ENCODE assay signal across 1 cellular context in the genomic region with DNA sequence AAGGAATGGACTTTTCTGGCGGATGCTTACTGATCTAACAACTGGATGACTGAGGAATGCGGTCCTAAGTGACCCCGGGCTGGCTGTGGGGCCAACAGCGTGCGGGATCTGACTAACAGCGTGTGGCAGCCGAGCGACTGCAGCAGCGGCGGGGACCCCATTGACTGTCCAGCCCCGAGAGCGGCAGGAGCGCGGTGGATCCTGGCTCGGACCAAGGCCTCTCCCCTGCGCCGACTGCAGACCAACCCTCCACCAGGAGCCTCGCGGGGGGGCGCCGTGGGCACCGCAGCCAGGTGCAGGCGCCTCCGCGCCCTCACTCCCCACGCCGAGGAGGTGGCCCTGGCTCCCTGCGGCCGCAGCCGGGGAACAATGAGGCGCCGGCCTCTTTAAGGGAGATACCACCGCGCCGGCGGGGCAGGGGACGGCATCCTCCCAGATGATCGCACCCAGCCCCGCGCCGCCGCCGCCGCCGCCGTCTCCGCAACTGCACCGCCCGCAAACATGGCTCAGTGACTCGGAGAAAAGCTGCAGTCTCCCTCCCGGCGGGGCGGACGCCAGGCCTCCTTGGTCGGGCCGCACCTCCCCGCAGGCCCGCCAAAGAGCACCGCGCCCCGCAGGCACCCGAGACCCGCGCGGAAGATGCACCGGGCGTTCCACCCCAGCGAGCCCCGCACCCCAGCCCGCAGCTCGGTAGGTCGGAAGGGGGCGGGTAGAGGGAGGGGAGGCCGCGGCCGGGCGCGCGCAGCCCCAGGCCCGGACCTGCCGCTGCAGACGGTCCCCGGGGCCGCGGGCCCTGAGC.
TF ChIP-seq lines count a peak whose summit lies in the region.

No MANE protein-coding gene starts in this region.

TF ChIP-seq in HepG2, 621 proteins besides CTCF, POLR2A, EP300 and RAD21 (continued from another document and continues in another):
- TF ChIP-seq, protein P1, sequence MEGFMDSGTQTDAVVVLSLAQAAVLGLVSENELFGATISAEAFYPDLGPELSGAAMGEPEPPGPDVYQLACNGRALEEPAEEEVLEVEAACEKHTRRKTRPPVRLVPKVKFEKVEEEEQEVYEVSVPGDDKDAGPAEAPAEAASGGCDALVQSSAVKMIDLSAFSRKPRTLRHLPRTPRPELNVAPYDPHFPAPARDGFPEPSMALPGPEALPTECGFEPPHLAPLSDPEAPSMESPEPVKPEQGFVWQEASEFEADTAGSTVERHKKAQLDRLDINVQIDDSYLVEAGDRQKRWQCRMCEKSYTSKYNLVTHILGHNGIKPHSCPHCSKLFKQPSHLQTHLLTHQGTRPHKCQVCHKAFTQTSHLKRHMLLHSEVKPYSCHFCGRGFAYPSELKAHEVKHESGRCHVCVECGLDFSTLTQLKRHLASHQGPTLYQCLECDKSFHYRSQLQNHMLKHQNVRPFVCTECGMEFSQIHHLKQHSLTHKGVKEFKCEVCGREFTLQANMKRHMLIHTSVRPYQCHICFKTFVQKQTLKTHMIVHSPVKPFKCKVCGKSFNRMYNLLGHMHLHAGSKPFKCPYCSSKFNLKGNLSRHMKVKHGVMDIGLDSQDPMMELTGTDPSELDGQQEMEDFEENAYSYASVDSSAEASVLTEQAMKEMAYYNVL (CRISPR knock-in tag; IDR thresholded peaks at IDR 0.05; ENCODE audit: borderline replicate concordance) = peak; percentile 62; the same call in 1 of the 2 replicates
- no peak for TF ChIP-seq ADNP (CRISPR knock-in tag; IDR thresholded peaks at IDR 0.05)
- peak; percentile 68; the same call in 1 of the 2 replicates for TF ChIP-seq ZSCAN21 (CRISPR knock-in tag; IDR thresholded peaks at IDR 0.05; ENCODE audit: borderline replicate concordance)
- TF ChIP-seq DNMT1 (CRISPR knock-in tag; IDR thresholded peaks at IDR 0.05) = no peak
- TF ChIP-seq, protein P2, sequence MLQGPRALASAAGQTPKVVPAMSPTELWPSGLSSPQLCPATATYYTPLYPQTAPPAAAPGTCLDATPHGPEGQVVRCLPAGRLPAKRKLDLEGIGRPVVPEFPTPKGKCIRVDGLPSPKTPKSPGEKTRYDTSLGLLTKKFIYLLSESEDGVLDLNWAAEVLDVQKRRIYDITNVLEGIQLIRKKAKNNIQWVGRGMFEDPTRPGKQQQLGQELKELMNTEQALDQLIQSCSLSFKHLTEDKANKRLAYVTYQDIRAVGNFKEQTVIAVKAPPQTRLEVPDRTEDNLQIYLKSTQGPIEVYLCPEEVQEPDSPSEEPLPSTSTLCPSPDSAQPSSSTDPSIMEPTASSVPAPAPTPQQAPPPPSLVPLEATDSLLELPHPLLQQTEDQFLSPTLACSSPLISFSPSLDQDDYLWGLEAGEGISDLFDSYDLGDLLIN (CRISPR knock-in tag; IDR thresholded peaks at IDR 0.05; ENCODE audit: borderline replicate concordance) = no peak
- TF ChIP-seq, protein P3, sequence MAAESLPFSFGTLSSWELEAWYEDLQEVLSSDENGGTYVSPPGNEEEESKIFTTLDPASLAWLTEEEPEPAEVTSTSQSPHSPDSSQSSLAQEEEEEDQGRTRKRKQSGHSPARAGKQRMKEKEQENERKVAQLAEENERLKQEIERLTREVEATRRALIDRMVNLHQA (CRISPR knock-in tag; IDR thresholded peaks at IDR 0.05) = no peak
- TF ChIP-seq, protein P4, sequence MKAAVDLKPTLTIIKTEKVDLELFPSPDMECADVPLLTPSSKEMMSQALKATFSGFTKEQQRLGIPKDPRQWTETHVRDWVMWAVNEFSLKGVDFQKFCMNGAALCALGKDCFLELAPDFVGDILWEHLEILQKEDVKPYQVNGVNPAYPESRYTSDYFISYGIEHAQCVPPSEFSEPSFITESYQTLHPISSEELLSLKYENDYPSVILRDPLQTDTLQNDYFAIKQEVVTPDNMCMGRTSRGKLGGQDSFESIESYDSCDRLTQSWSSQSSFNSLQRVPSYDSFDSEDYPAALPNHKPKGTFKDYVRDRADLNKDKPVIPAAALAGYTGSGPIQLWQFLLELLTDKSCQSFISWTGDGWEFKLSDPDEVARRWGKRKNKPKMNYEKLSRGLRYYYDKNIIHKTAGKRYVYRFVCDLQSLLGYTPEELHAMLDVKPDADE (CRISPR knock-in tag; IDR thresholded peaks at IDR 0.05) = no peak
- no peak for TF ChIP-seq ZSCAN12 (CRISPR knock-in tag; IDR thresholded peaks at IDR 0.05)
- TF ChIP-seq, protein P5, sequence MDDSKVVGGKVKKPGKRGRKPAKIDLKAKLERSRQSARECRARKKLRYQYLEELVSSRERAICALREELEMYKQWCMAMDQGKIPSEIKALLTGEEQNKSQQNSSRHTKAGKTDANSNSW (CRISPR knock-in tag; IDR thresholded peaks at IDR 0.05; ENCODE audit: borderline replicate concordance) = no peak
- TF ChIP-seq, protein P6, sequence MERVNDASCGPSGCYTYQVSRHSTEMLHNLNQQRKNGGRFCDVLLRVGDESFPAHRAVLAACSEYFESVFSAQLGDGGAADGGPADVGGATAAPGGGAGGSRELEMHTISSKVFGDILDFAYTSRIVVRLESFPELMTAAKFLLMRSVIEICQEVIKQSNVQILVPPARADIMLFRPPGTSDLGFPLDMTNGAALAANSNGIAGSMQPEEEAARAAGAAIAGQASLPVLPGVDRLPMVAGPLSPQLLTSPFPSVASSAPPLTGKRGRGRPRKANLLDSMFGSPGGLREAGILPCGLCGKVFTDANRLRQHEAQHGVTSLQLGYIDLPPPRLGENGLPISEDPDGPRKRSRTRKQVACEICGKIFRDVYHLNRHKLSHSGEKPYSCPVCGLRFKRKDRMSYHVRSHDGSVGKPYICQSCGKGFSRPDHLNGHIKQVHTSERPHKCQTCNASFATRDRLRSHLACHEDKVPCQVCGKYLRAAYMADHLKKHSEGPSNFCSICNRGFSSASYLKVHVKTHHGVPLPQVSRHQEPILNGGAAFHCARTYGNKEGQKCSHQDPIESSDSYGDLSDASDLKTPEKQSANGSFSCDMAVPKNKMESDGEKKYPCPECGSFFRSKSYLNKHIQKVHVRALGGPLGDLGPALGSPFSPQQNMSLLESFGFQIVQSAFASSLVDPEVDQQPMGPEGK (CRISPR knock-in tag; IDR thresholded peaks at IDR 0.05) = peak; percentile 84
- TF ChIP-seq, protein P7, sequence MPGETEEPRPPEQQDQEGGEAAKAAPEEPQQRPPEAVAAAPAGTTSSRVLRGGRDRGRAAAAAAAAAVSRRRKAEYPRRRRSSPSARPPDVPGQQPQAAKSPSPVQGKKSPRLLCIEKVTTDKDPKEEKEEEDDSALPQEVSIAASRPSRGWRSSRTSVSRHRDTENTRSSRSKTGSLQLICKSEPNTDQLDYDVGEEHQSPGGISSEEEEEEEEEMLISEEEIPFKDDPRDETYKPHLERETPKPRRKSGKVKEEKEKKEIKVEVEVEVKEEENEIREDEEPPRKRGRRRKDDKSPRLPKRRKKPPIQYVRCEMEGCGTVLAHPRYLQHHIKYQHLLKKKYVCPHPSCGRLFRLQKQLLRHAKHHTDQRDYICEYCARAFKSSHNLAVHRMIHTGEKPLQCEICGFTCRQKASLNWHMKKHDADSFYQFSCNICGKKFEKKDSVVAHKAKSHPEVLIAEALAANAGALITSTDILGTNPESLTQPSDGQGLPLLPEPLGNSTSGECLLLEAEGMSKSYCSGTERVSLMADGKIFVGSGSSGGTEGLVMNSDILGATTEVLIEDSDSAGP (CRISPR knock-in tag; IDR thresholded peaks at IDR 0.05; ENCODE audit: borderline replicate concordance) = peak; percentile 99
- TF ChIP-seq, protein P8, sequence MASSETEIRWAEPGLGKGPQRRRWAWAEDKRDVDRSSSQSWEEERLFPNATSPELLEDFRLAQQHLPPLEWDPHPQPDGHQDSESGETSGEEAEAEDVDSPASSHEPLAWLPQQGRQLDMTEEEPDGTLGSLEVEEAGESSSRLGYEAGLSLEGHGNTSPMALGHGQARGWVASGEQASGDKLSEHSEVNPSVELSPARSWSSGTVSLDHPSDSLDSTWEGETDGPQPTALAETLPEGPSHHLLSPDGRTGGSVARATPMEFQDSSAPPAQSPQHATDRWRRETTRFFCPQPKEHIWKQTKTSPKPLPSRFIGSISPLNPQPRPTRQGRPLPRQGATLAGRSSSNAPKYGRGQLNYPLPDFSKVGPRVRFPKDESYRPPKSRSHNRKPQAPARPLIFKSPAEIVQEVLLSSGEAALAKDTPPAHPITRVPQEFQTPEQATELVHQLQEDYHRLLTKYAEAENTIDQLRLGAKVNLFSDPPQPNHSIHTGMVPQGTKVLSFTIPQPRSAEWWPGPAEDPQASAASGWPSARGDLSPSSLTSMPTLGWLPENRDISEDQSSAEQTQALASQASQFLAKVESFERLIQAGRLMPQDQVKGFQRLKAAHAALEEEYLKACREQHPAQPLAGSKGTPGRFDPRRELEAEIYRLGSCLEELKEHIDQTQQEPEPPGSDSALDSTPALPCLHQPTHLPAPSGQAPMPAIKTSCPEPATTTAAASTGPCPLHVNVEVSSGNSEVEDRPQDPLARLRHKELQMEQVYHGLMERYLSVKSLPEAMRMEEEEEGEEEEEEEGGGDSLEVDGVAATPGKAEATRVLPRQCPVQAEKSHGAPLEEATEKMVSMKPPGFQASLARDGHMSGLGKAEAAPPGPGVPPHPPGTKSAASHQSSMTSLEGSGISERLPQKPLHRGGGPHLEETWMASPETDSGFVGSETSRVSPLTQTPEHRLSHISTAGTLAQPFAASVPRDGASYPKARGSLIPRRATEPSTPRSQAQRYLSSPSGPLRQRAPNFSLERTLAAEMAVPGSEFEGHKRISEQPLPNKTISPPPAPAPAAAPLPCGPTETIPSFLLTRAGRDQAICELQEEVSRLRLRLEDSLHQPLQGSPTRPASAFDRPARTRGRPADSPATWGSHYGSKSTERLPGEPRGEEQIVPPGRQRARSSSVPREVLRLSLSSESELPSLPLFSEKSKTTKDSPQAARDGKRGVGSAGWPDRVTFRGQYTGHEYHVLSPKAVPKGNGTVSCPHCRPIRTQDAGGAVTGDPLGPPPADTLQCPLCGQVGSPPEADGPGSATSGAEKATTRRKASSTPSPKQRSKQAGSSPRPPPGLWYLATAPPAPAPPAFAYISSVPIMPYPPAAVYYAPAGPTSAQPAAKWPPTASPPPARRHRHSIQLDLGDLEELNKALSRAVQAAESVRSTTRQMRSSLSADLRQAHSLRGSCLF (CRISPR knock-in tag; IDR thresholded peaks at IDR 0.05; ENCODE audit: borderline replicate concordance) = no peak
- no peak for TF ChIP-seq ATF1 (CRISPR knock-in tag; IDR thresholded peaks at IDR 0.05)
- TF ChIP-seq SIN3A (IDR thresholded peaks at IDR 0.05; ENCODE audit: borderline replicate concordance, low read depth, low read length) = peak; percentile 54; the same call in 1 of the 2 replicates
- no peak for TF ChIP-seq ZNF720 (CRISPR knock-in tag; IDR thresholded peaks at IDR 0.05)
- no peak for TF ChIP-seq ZNF547 (CRISPR knock-in tag; IDR thresholded peaks at IDR 0.05)
- TF ChIP-seq PCBP2 (optimal IDR thresholded peaks at IDR 0.05; ENCODE audit: low read depth, low read length, poor library complexity, severe bottlenecking) = no peak
- TF ChIP-seq, protein P9, sequence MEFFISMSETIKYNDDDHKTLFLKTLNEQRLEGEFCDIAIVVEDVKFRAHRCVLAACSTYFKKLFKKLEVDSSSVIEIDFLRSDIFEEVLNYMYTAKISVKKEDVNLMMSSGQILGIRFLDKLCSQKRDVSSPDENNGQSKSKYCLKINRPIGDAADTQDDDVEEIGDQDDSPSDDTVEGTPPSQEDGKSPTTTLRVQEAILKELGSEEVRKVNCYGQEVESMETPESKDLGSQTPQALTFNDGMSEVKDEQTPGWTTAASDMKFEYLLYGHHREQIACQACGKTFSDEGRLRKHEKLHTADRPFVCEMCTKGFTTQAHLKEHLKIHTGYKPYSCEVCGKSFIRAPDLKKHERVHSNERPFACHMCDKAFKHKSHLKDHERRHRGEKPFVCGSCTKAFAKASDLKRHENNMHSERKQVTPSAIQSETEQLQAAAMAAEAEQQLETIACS (CRISPR knock-in tag; IDR thresholded peaks at IDR 0.05) = peak; percentile 58
- no peak for TF ChIP-seq ZNF484 (CRISPR knock-in tag; IDR thresholded peaks at IDR 0.05; ENCODE audit: borderline replicate concordance, low read depth)
- TF ChIP-seq MEF2D (CRISPR knock-in tag; IDR thresholded peaks at IDR 0.05) = no peak
- no peak for TF ChIP-seq MAFG (CRISPR knock-in tag; IDR thresholded peaks at IDR 0.05)
- no peak for TF ChIP-seq PAWR (CRISPR knock-in tag; IDR thresholded peaks at IDR 0.05; ENCODE audit: borderline replicate concordance)
- TF ChIP-seq HNRNPH1 (optimal IDR thresholded peaks at IDR 0.05; ENCODE audit: low read depth, low read length) = no peak
- TF ChIP-seq, protein P10, sequence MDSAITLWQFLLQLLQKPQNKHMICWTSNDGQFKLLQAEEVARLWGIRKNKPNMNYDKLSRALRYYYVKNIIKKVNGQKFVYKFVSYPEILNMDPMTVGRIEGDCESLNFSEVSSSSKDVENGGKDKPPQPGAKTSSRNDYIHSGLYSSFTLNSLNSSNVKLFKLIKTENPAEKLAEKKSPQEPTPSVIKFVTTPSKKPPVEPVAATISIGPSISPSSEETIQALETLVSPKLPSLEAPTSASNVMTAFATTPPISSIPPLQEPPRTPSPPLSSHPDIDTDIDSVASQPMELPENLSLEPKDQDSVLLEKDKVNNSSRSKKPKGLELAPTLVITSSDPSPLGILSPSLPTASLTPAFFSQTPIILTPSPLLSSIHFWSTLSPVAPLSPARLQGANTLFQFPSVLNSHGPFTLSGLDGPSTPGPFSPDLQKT (CRISPR knock-in tag; IDR thresholded peaks at IDR 0.05; ENCODE audit: borderline replicate concordance) = no peak
- TF ChIP-seq, protein P11, sequence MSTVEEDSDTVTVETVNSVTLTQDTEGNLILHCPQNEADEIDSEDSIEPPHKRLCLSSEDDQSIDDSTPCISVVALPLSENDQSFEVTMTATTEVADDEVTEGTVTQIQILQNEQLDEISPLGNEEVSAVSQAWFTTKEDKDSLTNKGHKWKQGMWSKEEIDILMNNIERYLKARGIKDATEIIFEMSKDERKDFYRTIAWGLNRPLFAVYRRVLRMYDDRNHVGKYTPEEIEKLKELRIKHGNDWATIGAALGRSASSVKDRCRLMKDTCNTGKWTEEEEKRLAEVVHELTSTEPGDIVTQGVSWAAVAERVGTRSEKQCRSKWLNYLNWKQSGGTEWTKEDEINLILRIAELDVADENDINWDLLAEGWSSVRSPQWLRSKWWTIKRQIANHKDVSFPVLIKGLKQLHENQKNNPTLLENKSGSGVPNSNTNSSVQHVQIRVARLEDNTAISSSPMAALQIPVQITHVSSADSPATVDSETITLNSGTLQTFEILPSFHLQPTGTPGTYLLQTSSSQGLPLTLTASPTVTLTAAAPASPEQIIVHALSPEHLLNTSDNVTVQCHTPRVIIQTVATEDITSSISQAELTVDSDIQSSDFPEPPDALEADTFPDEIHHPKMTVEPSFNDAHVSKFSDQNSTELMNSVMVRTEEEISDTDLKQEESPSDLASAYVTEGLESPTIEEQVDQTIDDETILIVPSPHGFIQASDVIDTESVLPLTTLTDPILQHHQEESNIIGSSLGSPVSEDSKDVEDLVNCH (CRISPR knock-in tag; IDR thresholded peaks at IDR 0.05) = no peak
- no peak for TF ChIP-seq ZNF3 (CRISPR knock-in tag; IDR thresholded peaks at IDR 0.05)
- TF ChIP-seq, protein P12, sequence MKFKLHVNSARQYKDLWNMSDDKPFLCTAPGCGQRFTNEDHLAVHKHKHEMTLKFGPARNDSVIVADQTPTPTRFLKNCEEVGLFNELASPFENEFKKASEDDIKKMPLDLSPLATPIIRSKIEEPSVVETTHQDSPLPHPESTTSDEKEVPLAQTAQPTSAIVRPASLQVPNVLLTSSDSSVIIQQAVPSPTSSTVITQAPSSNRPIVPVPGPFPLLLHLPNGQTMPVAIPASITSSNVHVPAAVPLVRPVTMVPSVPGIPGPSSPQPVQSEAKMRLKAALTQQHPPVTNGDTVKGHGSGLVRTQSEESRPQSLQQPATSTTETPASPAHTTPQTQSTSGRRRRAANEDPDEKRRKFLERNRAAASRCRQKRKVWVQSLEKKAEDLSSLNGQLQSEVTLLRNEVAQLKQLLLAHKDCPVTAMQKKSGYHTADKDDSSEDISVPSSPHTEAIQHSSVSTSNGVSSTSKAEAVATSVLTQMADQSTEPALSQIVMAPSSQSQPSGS (CRISPR knock-in tag; IDR thresholded peaks at IDR 0.05) = peak; percentile 15; the same call in 1 of the 2 replicates
